ENCODE assay signal across 16 cellular contexts in genomic region chr10:93573051-93573909, GRCh38. TPM values are rescaled to one million over a fixed set of nuclear protein-coding genes. Genes with fewer than 3 reads are reported as not detected.
DNase-seq lines count a peak whose midpoint lies in the region; TF ChIP-seq lines count a peak whose summit lies in the region.
"Had no signal": no experiment of that assay in that cellular context is flagged by ENCODE, and none has a peak within 500 bp of the region (broad histone marks: within the 10 kb centered on the region; RNA-seq: fewer than 3 reads in every experiment).

No MANE protein-coding gene starts in this region.

- H3K4me3 Mint-ChIP-seq in CD14-positive monocyte (peak overlapping the region; percentile 54 to 84), H9 (no peak overlapping the region)
- peak overlapping the region; percentile 31 for H3K4me3 Mint-ChIP-seq in dendritic cell treated with granulocyte-macrophage colony-stimulating factor and Interleukin-4, amounts not matched to agents 40 ng/mL and 50 ng/mL, for 4 days
- H3K4me3 Mint-ChIP-seq in activated CD4-positive, alpha-beta T cell treated with anti-CD3 and anti-CD28 coated beads, Interleukin-2, amount 10 ng/mL, durations not matched to agents 24 days and 14 days, result no peak overlapping the region
- H3K4me3 Mint-ChIP-seq: IgD-negative memory B cell, mesothelial cell of epicardium had no signal

- no peak overlapping the region for H3K9ac ChIP-seq in mucosa of rectum (ENCODE audit: low read depth in 1 of 2, low read length in 2 of 2)
- no peak overlapping the region for H3K9ac ChIP-seq in H9 (ENCODE audit: extremely low read depth, insufficient read length, low read length)

- no peaks in the 10 kb centered on the region for H3K79me2 ChIP-seq in H9 (ENCODE audit: insufficient read depth, low read length)

- POLR2A ChIA-PET in GM10248 (lab: Yijun Ruan, JAX), result no interaction called here

- no peak overlapping the region for H3K56ac ChIP-seq in H9 (ENCODE audit: insufficient read length, low read depth, low read length)

- CTCF ChIA-PET in GM10248 (lab: Yijun Ruan, JAX), result interaction anchor here (1.5 kb wide), 1 partner anchor 18 kb away, joined by 4 read pairs; no protein-coding TSS in a partner anchor

- intact Hi-C loops in CD14-positive monocyte (cut with micrococcal nuclease), result no loop called here
- intact Hi-C loops in dendritic cell treated with granulocyte-macrophage colony-stimulating factor and Interleukin-4, amounts not matched to agents 40 ng/mL and 50 ng/mL, for 4 days (cut with micrococcal nuclease), result loop anchor here (2.0 kb wide), 1 partner anchor 18 kb away; no protein-coding TSS in a partner anchor
- intact Hi-C loops in activated CD4-positive, alpha-beta T cell treated with anti-CD3 and anti-CD28 coated beads, Interleukin-2, amount 10 ng/mL, durations not matched to agents 24 days and 14 days (cut with micrococcal nuclease), result no loop called here

- no peak overlapping the region for H3K4me2 ChIP-seq in H9 (ENCODE audit: insufficient read depth, insufficient read length, low read length)

- H2AK5ac ChIP-seq in H9 (ENCODE audit: insufficient read length, low read length), result no peak overlapping the region

- H3K27ac Mint-ChIP-seq in CD14-positive monocyte (peak overlapping the region in 6 of 7 donors; percentile 51 to 85 (median 78)), H9 (no peak overlapping the region)
- peak overlapping the region; percentile 71 for H3K27ac Mint-ChIP-seq in dendritic cell treated with granulocyte-macrophage colony-stimulating factor and Interleukin-4, amounts not matched to agents 40 ng/mL and 50 ng/mL, for 4 days
- no peak overlapping the region for H3K27ac Mint-ChIP-seq in activated CD4-positive, alpha-beta T cell treated with anti-CD3 and anti-CD28 coated beads, Interleukin-2, amount 10 ng/mL, durations not matched to agents 24 days and 14 days
- H3K27ac Mint-ChIP-seq: IgD-negative memory B cell, mesothelial cell of epicardium had no signal

- no peak overlapping the region for H4K8ac ChIP-seq in H9 (replicated peaks; ENCODE audit: insufficient read length, low read depth, low read length)

- no peak overlapping the region for H4K5ac ChIP-seq in H9 (ENCODE audit: insufficient read length, low read depth, low read length)

- no peak overlapping the region for H3T11ph ChIP-seq in H9 (ENCODE audit: low read length)

- no peak overlapping the region for H3K18ac ChIP-seq in H9 (ENCODE audit: insufficient read length, low read depth, low read length)

- no peaks in the 10 kb centered on the region for H3K23me2 ChIP-seq in H9 (ENCODE audit: insufficient read length, low read depth, low read length, poor library complexity, severe bottlenecking)

- no peaks in the 10 kb centered on the region for H3K36me3 ChIP-seq in mucosa of rectum (ENCODE audit: control insufficient read depth in 2 of 2, insufficient read depth in 2 of 2, low read length in 2 of 2)

- no peaks in the 10 kb centered on the region for H3K79me1 ChIP-seq in H9 (ENCODE audit: insufficient read depth, low read depth, low read length, poor library complexity, severe bottlenecking)

- peaks cover 3 to 4% of the 10 kb centered on the region in 2 donors for H3K27me3 ChIP-seq in mucosa of rectum (ENCODE audit: control insufficient read depth in 2 of 2, insufficient read depth in 2 of 2, low read length in 2 of 2)
- H3K27me3 ChIP-seq in H9 (ENCODE audit: insufficient read depth, low read length), result peaks cover 25% of the 10 kb centered on the region

- H3K36me3 Mint-ChIP-seq in CD14-positive monocyte (peaks cover 10% of the 10 kb centered on the region in 2 donors), H9 (ENCODE audit: insufficient read depth in 1 of 3, low read depth in 3 of 3) (no peaks in the 10 kb centered on the region)
- H3K36me3 Mint-ChIP-seq in dendritic cell treated with granulocyte-macrophage colony-stimulating factor and Interleukin-4, amounts not matched to agents 40 ng/mL and 50 ng/mL, for 4 days (ENCODE audit: low read depth), result peaks cover 6% of the 10 kb centered on the region
- H3K36me3 Mint-ChIP-seq in activated CD4-positive, alpha-beta T cell treated with anti-CD3 and anti-CD28 coated beads, Interleukin-2, amount 10 ng/mL, durations not matched to agents 24 days and 14 days (ENCODE audit: low read depth), result no peaks in the 10 kb centered on the region
- H3K36me3 Mint-ChIP-seq: IgD-negative memory B cell, mesothelial cell of epicardium had no signal

- H2BK5ac ChIP-seq in H9 (ENCODE audit: insufficient read length, low read length), result no peak overlapping the region

- H3K27me3 Mint-ChIP-seq in CD14-positive monocyte (ENCODE audit: low read depth in 3 of 3) (peaks cover 20 to 36% (median 25%) of the 10 kb centered on the region in 3 donors), H9 (ENCODE audit: low read depth) (peaks cover 64% of the 10 kb centered on the region)
- H3K27me3 Mint-ChIP-seq in dendritic cell treated with granulocyte-macrophage colony-stimulating factor and Interleukin-4, amounts not matched to agents 40 ng/mL and 50 ng/mL, for 4 days, result peaks cover 21% of the 10 kb centered on the region
- H3K27me3 Mint-ChIP-seq in activated CD4-positive, alpha-beta T cell treated with anti-CD3 and anti-CD28 coated beads, Interleukin-2, amount 10 ng/mL, durations not matched to agents 24 days and 14 days, result peaks cover 42% of the 10 kb centered on the region

- H3K4ac ChIP-seq in H9 (ENCODE audit: low read depth, low read length), result no peak overlapping the region

- H3K4me1 Mint-ChIP-seq in CD14-positive monocyte (peaks cover 35% of the 10 kb centered on the region), H9 (peaks cover 0 to 2% of the 10 kb centered on the region in 2 experiments; a peak in 2 of 4 replicates)
- peaks cover 72% of the 10 kb centered on the region for H3K4me1 Mint-ChIP-seq in dendritic cell treated with granulocyte-macrophage colony-stimulating factor and Interleukin-4, amounts not matched to agents 40 ng/mL and 50 ng/mL, for 4 days (ENCODE audit: low read depth)
- no peaks in the 10 kb centered on the region for H3K4me1 Mint-ChIP-seq in activated CD4-positive, alpha-beta T cell treated with anti-CD3 and anti-CD28 coated beads, Interleukin-2, amount 10 ng/mL, durations not matched to agents 24 days and 14 days

- H3K4me3 ChIP-seq in NB4 (ENCODE audit: low read depth, low read length), result peak overlapping the region; percentile 30
- no peak overlapping the region for H3K4me3 ChIP-seq in mucosa of rectum (ENCODE audit: low read length in 2 of 2)

- no peak overlapping the region for H3K14ac ChIP-seq in H9 (ENCODE audit: insufficient read depth, low read length)

- DNase-seq in CD14-positive monocyte (ENCODE audit: low spot score) (no peak), NB4 (ENCODE audit: low read depth) (peak; percentile 88), H9 (no peak), GM10248 (ENCODE audit: extremely low spot score) (no peak)
- no peak for DNase-seq in activated CD4-positive, alpha-beta T cell treated with anti-CD3 and anti-CD28 coated beads for 48 hours
- DNase-seq in activated CD4-positive, alpha-beta T cell treated with anti-CD3 and anti-CD28 coated beads, Interleukin-2, amount 10 ng/mL, durations not matched to agents 24 days and 14 days, result no peak
- DNase-seq: activated naive CD4-positive, alpha-beta T cell; NCI-H2029; stimulated activated naive CD8-positive, alpha-beta T cell treated with anti-CD3 and anti-CD28 coated beads, Interleukin-15, Interleukin-2, amounts not matched to agents 100 U/mL and 50 U/mL, for 24 hours; T-helper 1 cell had no signal

- no peak overlapping the region for H2BK20ac ChIP-seq in H9 (ENCODE audit: low read depth, low read length, poor library complexity, severe bottlenecking)

- peak overlapping the region; percentile 38 to 59 for H3K27ac ChIP-seq in mucosa of rectum (ENCODE audit: low read depth in 2 of 2, low read length in 2 of 2)
- no peak overlapping the region for H3K27ac ChIP-seq in H9 (ENCODE audit: insufficient read length, low read depth, low read length)

- TF ChIP-seq POLR2A in NB4 (IDR thresholded peaks at IDR 0.05; ENCODE audit: extremely low read depth, insufficient read length), result no peak

- H3K4me1 ChIP-seq in mucosa of rectum (ENCODE audit: control insufficient read depth in 2 of 2, insufficient read depth in 2 of 2, low read length in 2 of 2), result peaks cover 16 to 42% of the 10 kb centered on the region in 2 donors
- H3K4me1 ChIP-seq in H9 (ENCODE audit: insufficient read depth, low read length), result no peaks in the 10 kb centered on the region

- H2BK15ac ChIP-seq in H9 (ENCODE audit: low read depth, low read length), result no peak overlapping the region

- TF ChIP-seq CTCF in CD14-positive monocyte (IDR thresholded peaks at IDR 0.05), result no peak
- TF ChIP-seq CTCF in NB4 (IDR thresholded peaks at IDR 0.05; ENCODE audit: low read depth, low read length), result no peak
- no peak for TF ChIP-seq CTCF in H9 (conservative IDR thresholded peaks at IDR 0.05)
- TF ChIP-seq CTCF in GM10248 (IDR thresholded peaks at IDR 0.05; ENCODE audit: control extremely low read depth, extremely low read depth, low read depth, missing control alignments), result no peak

- WGBS in H9 (ENCODE audit: extremely low coverage, insufficient read length, low lambda C conversion rate), result no CpG with 5 or more reads among the region's 10 CpGs

- H3K9me3 ChIP-seq in mucosa of rectum (ENCODE audit: control insufficient read depth in 2 of 2, low read length in 2 of 2) (no peaks in the 10 kb centered on the region), H9 (ENCODE audit: control insufficient read depth, low read depth, low read length) (no peaks in the 10 kb centered on the region)

- H3K9me3 Mint-ChIP-seq in CD14-positive monocyte (peaks cover 0 to 5% (median 0%) of the 10 kb centered on the region in 7 donors), H9 (no peaks in the 10 kb centered on the region)
- H3K9me3 Mint-ChIP-seq in dendritic cell treated with granulocyte-macrophage colony-stimulating factor and Interleukin-4, amounts not matched to agents 40 ng/mL and 50 ng/mL, for 4 days, result no peaks in the 10 kb centered on the region
- no peaks in the 10 kb centered on the region for H3K9me3 Mint-ChIP-seq in activated CD4-positive, alpha-beta T cell treated with anti-CD3 and anti-CD28 coated beads, Interleukin-2, amount 10 ng/mL, durations not matched to agents 24 days and 14 days
- H3K9me3 Mint-ChIP-seq: mesothelial cell of epicardium had no signal

- no peak overlapping the region for H2BK12ac ChIP-seq in H9 (ENCODE audit: insufficient read length, low read depth, low read length)

- no peak overlapping the region for H2BK120ac ChIP-seq in H9 (ENCODE audit: low read depth, low read length, poor library complexity, severe bottlenecking)

- no peak overlapping the region for H3K23ac ChIP-seq in H9 (ENCODE audit: insufficient read length, low read depth, low read length)

- H4K91ac ChIP-seq in H9 (ENCODE audit: insufficient read length, low read depth, low read length), result no peak overlapping the region

- no peaks in the 10 kb centered on the region for H4K20me1 ChIP-seq in H9 (ENCODE audit: control insufficient read depth, insufficient read depth, insufficient read length)

- no peak overlapping the region for H2AFZ ChIP-seq in H9 (ENCODE audit: low read length)

RNA-seq across cellular contexts. Expression of gene FFAR4, which starts 6.8 kb away (rescaled TPM):
- 1 to 10 TPM in 1 of 2 donors, under 1 TPM in 1; 0.97 to 1.1 TPM for polyA plus RNA-seq in CD14-positive monocyte
- total RNA-seq in H9 (2021), result not detected in 2 replicates
- not detected in 2 replicates for total RNA-seq in activated CD4-positive, alpha-beta T cell treated with anti-CD3 and anti-CD28 coated beads, Interleukin-2, amount 10 ng/mL, durations not matched to agents 24 days and 14 days
- total RNA-seq: activated CD8-positive, alpha-beta memory T cell treated with anti-CD3 and anti-CD28 coated beads for 36 hours; epithelial cell of proximal tubule; mesothelial cell of epicardium had no signal
- polyA plus RNA-seq: IgD-negative memory B cell had no signal

RNA-seq across cellular contexts. Expression of gene RBP4, which starts 27.8 kb away (rescaled TPM):
- under 1 TPM in 1 of 2 donors, not detected in 1; 0.64 TPM for polyA plus RNA-seq in CD14-positive monocyte
- total RNA-seq in H9 (2021), result not detected in 2 replicates
- not detected in 2 replicates for total RNA-seq in activated CD4-positive, alpha-beta T cell treated with anti-CD3 and anti-CD28 coated beads, Interleukin-2, amount 10 ng/mL, durations not matched to agents 24 days and 14 days
- total RNA-seq: activated CD8-positive, alpha-beta memory T cell treated with anti-CD3 and anti-CD28 coated beads for 36 hours had no signal
- polyA plus RNA-seq: IgD-negative memory B cell had no signal

RNA-seq across cellular contexts. Expression of gene PDE6C, which starts 39.1 kb away (rescaled TPM):
- not detected for polyA plus RNA-seq in CD14-positive monocyte
- total RNA-seq in H9 (2021), result not detected in 2 replicates
- total RNA-seq in activated CD4-positive, alpha-beta T cell treated with anti-CD3 and anti-CD28 coated beads, Interleukin-2, amount 10 ng/mL, durations not matched to agents 24 days and 14 days, result not detected in 2 replicates
- total RNA-seq: activated CD8-positive, alpha-beta memory T cell treated with anti-CD3 and anti-CD28 coated beads for 36 hours; epithelial cell of proximal tubule; mesothelial cell of epicardium had no signal
- polyA plus RNA-seq: IgD-negative memory B cell had no signal

Comparison
In these comparisons a context has a peak if more than half of its experiments do, and no peak if none do; other contexts are left out.
1. H3K27ac Mint-ChIP-seq: peak in CD14-positive monocyte (6 of 7) and dendritic cell treated with granulocyte-macrophage colony-stimulating factor and Interleukin-4, amounts not matched to agents 40 ng/mL and 50 ng/mL, for 4 days (single experiment); none in H9 (0 of 3) and activated CD4-positive, alpha-beta T cell treated with anti-CD3 and anti-CD28 coated beads, Interleukin-2, amount 10 ng/mL, durations not matched to agents 24 days and 14 days (single experiment).
2. H3K4me3 Mint-ChIP-seq: peak in CD14-positive monocyte (2 of 2) and dendritic cell treated with granulocyte-macrophage colony-stimulating factor and Interleukin-4, amounts not matched to agents 40 ng/mL and 50 ng/mL, for 4 days (single experiment); none in H9 (0 of 2) and activated CD4-positive, alpha-beta T cell treated with anti-CD3 and anti-CD28 coated beads, Interleukin-2, amount 10 ng/mL, durations not matched to agents 24 days and 14 days (single experiment).